In genomic region chrX:30572678-30573077, GRCh38 we compare ENCODE assay signal across 29 cellular contexts. TPM values are rescaled to one million over a fixed set of nuclear protein-coding genes. Genes with fewer than 3 reads are reported as not detected.
DNase-seq lines count a peak whose midpoint lies in the region; ATAC-seq and TF ChIP-seq lines count a peak whose summit lies in the region.
"Had no signal": no experiment of that assay in that cellular context is flagged by ENCODE, and none has a peak within 500 bp of the region (broad histone marks: within the 10 kb centered on the region; RNA-seq: fewer than 3 reads in every experiment).

No MANE protein-coding gene starts in this region.

- DNase-seq in GM12864 (ENCODE audit: low read depth) (no peak), right lobe of liver (peak in 1 of 3 donors; percentile 23), G401 (ENCODE audit: low spot score) (no peak), NCI-H128 (lab: John Stamatoyannopoulos, UW; ENCODE audit: unreplicated experiment) (no peak), tibial artery (no peak)
- no peak for DNase-seq in activated T-helper 1 cell treated with anti-CD3 and anti-CD28 coated beads, Interleukin-12 subunit alpha, Interleukin-12 subunit beta, Interleukin-2, Interleukin-4 antibody, amounts not matched to agents 30 ng/mL and 10 ng/mL and 1 ng/mL, durations not matched to agents 14 hours and 24 hours and 36 hours (ENCODE audit: low spot score)
- DNase-seq: activated CD4-positive, alpha-beta T cell treated with anti-CD3 and anti-CD28 coated beads, Interleukin-2, amount 50 U/mL, for 1 hour; activated CD8-positive, alpha-beta memory T cell treated with anti-CD3 and anti-CD28 coated beads, Interleukin-2, amount 50 U/mL, for 48 hours; activated gamma-delta T cell treated with Interleukin-2 at 50 U/mL for 16 hours; amygdala; CD4-positive, alpha-beta T cell; dermis blood vessel endothelial cell; DMS 273 treated with DMSO at 0.1 percent for 48 hours; GDM1; Karpas-422; left lung; NCI-H1092; NCI-H2029; NCI-H345; NCI-H82; stimulated activated CD8-positive, alpha-beta memory T cell treated with anti-CD3 and anti-CD28 coated beads, Interleukin-4, amount 100 ng/mL, for 48 hours; substantia nigra; T-cell had no signal

- peak overlapping the region; percentile 98 for H3K9ac ChIP-seq in BLaER1

- intact Hi-C loops in activated T-helper 1 cell treated with anti-CD3 and anti-CD28 coated beads, Interleukin-12 subunit alpha, Interleukin-12 subunit beta, Interleukin-2, Interleukin-4 antibody, amounts not matched to agents 30 ng/mL and 10 ng/mL and 1 ng/mL, durations not matched to agents 14 hours and 24 hours and 36 hours (cut with micrococcal nuclease): loop anchor here (10.0 kb wide), 1 partner anchor 522 kb away; no protein-coding TSS in a partner anchor
- intact Hi-C loops in right lobe of liver (cut with DNase I): no loop called here
- intact Hi-C loops in tibial artery (cut with DNase I; ENCODE audit: low total_unique reads): loop anchor here (10.0 kb wide), 1 partner anchor 132 kb away; no protein-coding TSS in a partner anchor

- peaks cover 33% of the 10 kb centered on the region for H4K20me1 ChIP-seq in BLaER1

- WGBS in right lobe of liver (ENCODE audit: insufficient coverage, low coverage, low lambda C conversion rate, missing lambda C conversion rate): 28% methylated on average over 4 of the region's 4 CpGs

- H3K4me1 ChIP-seq in BLaER1: peaks cover 14% of the 10 kb centered on the region
- H3K4me1 ChIP-seq in right lobe of liver: peaks cover 0 to 12% (median 5%) of the 10 kb centered on the region in 4 donors
- no peaks in the 10 kb centered on the region for H3K4me1 ChIP-seq in tibial artery
- H3K4me1 ChIP-seq: left lung had no signal

- H3K4me1 Mint-ChIP-seq in activated T-helper 1 cell treated with anti-CD3 and anti-CD28 coated beads, Interleukin-12 subunit alpha, Interleukin-12 subunit beta, Interleukin-2, Interleukin-4 antibody, amounts not matched to agents 30 ng/mL and 10 ng/mL and 1 ng/mL, durations not matched to agents 14 hours and 24 hours and 36 hours (ENCODE audit: low read depth): peaks cover 38% of the 10 kb centered on the region

- no peaks in the 10 kb centered on the region for H3K27me3 Mint-ChIP-seq in activated T-helper 1 cell treated with anti-CD3 and anti-CD28 coated beads, Interleukin-12 subunit alpha, Interleukin-12 subunit beta, Interleukin-2, Interleukin-4 antibody, amounts not matched to agents 30 ng/mL and 10 ng/mL and 1 ng/mL, durations not matched to agents 14 hours and 24 hours and 36 hours (ENCODE audit: insufficient read depth)
- H3K27me3 Mint-ChIP-seq: CD4-positive, alpha-beta T cell; progenitor cell of endocrine pancreas; T-cell had no signal

- H3K36me3 Mint-ChIP-seq in activated T-helper 1 cell treated with anti-CD3 and anti-CD28 coated beads, Interleukin-12 subunit alpha, Interleukin-12 subunit beta, Interleukin-2, Interleukin-4 antibody, amounts not matched to agents 30 ng/mL and 10 ng/mL and 1 ng/mL, durations not matched to agents 14 hours and 24 hours and 36 hours (ENCODE audit: low read depth): peaks cover 30% of the 10 kb centered on the region

- peak overlapping the region; percentile 98 for H3K27ac ChIP-seq in BLaER1
- peak overlapping the region; percentile 41 to 75 (median 63) for H3K27ac ChIP-seq in right lobe of liver
- H3K27ac ChIP-seq in tibial artery: no peak overlapping the region
- H3K27ac ChIP-seq: left lung had no signal

- H3K36me3 ChIP-seq in BLaER1 (peaks cover 75% of the 10 kb centered on the region), right lobe of liver (no peaks in the 10 kb centered on the region), tibial artery (no peaks in the 10 kb centered on the region)
- H3K36me3 ChIP-seq: left lung had no signal

- no peaks in the 10 kb centered on the region for H3K27me3 ChIP-seq in BLaER1
- no peaks in the 10 kb centered on the region for H3K27me3 ChIP-seq in right lobe of liver
- no peaks in the 10 kb centered on the region for H3K27me3 ChIP-seq in tibial artery
- H3K27me3 ChIP-seq: left lung had no signal

- H3K4me2 ChIP-seq in BLaER1: peak overlapping the region; percentile 97
- H3K4me2 ChIP-seq: GM23338 had no signal

- in situ Hi-C loops in G401 (cut with HindIII; ENCODE audit: low sequenced_read_pairs): no loop called here

- TF ChIP-seq CTCF in GM12864 (IDR thresholded peaks at IDR 0.05; ENCODE audit: low read depth, low read length, missing control alignments) (no peak), right lobe of liver (IDR thresholded peaks at IDR 0.05) (no peak), tibial artery (IDR thresholded peaks at IDR 0.05) (no peak)

- H3K4me3 Mint-ChIP-seq in activated T-helper 1 cell treated with anti-CD3 and anti-CD28 coated beads, Interleukin-12 subunit alpha, Interleukin-12 subunit beta, Interleukin-2, Interleukin-4 antibody, amounts not matched to agents 30 ng/mL and 10 ng/mL and 1 ng/mL, durations not matched to agents 14 hours and 24 hours and 36 hours: peak overlapping the region; percentile 68
- H3K4me3 Mint-ChIP-seq: CD4-positive, alpha-beta T cell; GM23338 had no signal

- peak overlapping the region; percentile 72 for H3K27ac Mint-ChIP-seq in activated T-helper 1 cell treated with anti-CD3 and anti-CD28 coated beads, Interleukin-12 subunit alpha, Interleukin-12 subunit beta, Interleukin-2, Interleukin-4 antibody, amounts not matched to agents 30 ng/mL and 10 ng/mL and 1 ng/mL, durations not matched to agents 14 hours and 24 hours and 36 hours
- H3K27ac Mint-ChIP-seq: CD4-positive, alpha-beta T cell; GM23338; progenitor cell of endocrine pancreas had no signal

- H3K9me3 ChIP-seq in BLaER1 (no peaks in the 10 kb centered on the region; the same call in 1 of the 2 replicates), right lobe of liver (no peaks in the 10 kb centered on the region), tibial artery (no peaks in the 10 kb centered on the region)
- H3K9me3 ChIP-seq: left lung had no signal

- TF ChIP-seq POLR2A in right lobe of liver (IDR thresholded peaks at IDR 0.05): no peak

- peak overlapping the region; percentile 75 for H3K4me3 ChIP-seq in BLaER1
- H3K4me3 ChIP-seq in GM12864 (ENCODE audit: low read depth, low read length): peak overlapping the region; percentile 7
- peak overlapping the region in 1 of 3 donors; percentile 1 for H3K4me3 ChIP-seq in right lobe of liver
- H3K4me3 ChIP-seq in tibial artery: no peak overlapping the region
- H3K4me3 ChIP-seq: GM23338, left lung had no signal

- ATAC-seq in right lobe of liver (peak; percentile 73 to 92 (median 79)), GM19023 (IDR thresholded peaks at IDR 0.05; ENCODE audit: unreplicated experiment) (no peak)
- ATAC-seq: GM23338, left lung, Panc1, T-cell had no signal

- H3K9me3 Mint-ChIP-seq in activated T-helper 1 cell treated with anti-CD3 and anti-CD28 coated beads, Interleukin-12 subunit alpha, Interleukin-12 subunit beta, Interleukin-2, Interleukin-4 antibody, amounts not matched to agents 30 ng/mL and 10 ng/mL and 1 ng/mL, durations not matched to agents 14 hours and 24 hours and 36 hours: peaks cover 5% of the 10 kb centered on the region
- H3K9me3 Mint-ChIP-seq: CD4-positive, alpha-beta T cell; GM23338; T-cell had no signal

RNA-seq across cellular contexts. Expression of gene TASL, which starts 4.9 kb away (rescaled TPM):
- total RNA-seq in activated T-helper 1 cell treated with anti-CD3 and anti-CD28 coated beads, Interleukin-12 subunit alpha, Interleukin-12 subunit beta, Interleukin-2, Interleukin-4 antibody, amounts not matched to agents 30 ng/mL and 10 ng/mL and 1 ng/mL, durations not matched to agents 14 hours and 24 hours and 36 hours: 7.0 and 7.6 TPM in 2 replicates
- total RNA-seq in right lobe of liver: 1 to 10 TPM in 1 of 6 experiments, under 1 TPM in 4, not detected in 1; 0.35 to 1.3 (median 0.50) TPM
- total RNA-seq in G401 (2014; rRNA removed; shearing (Covaris generic)): not detected in 2 replicates
- total RNA-seq: dermis blood vessel endothelial cell, GM23338, HT1080, progenitor cell of endocrine pancreas had no signal

Comparison
In these comparisons a context has a peak if more than half of its experiments do, and no peak if none do; other contexts are left out.
1. H3K27ac ChIP-seq: peak in BLaER1 (single experiment) and right lobe of liver (3 of 3); none in tibial artery (0 of 2).
2. H3K4me3 ChIP-seq: peak in BLaER1 (single experiment) and GM12864 (single experiment); none in tibial artery (0 of 2).
3. intact Hi-C loops: an anchor here in activated T-helper 1 cell treated with anti-CD3 and anti-CD28 coated beads, Interleukin-12 subunit alpha, Interleukin-12 subunit beta, Interleukin-2, Interleukin-4 antibody, amounts not matched to agents 30 ng/mL and 10 ng/mL and 1 ng/mL, durations not matched to agents 14 hours and 24 hours and 36 hours (10.0 kb wide) and tibial artery (10.0 kb wide); none called in right lobe of liver.